13 cellular contexts compared by ENCODE assay signal in genomic region chr1:248636612-248637011, GRCh38. TPM values are rescaled to one million over a fixed set of nuclear protein-coding genes. Genes with fewer than 3 reads are reported as not detected.
A peak's percentile ranks its signal among the peaks of the same experiment; 100 is the strongest.
DNase-seq lines count a peak whose midpoint lies in the region; ATAC-seq, FAIRE-seq and TF ChIP-seq lines count a peak whose summit lies in the region.
"Not testable (repeated sequence)": the region's sequence is repeated elsewhere in the genome, so short reads cannot be mapped to it uniquely, and the experiment has no call there.
"Had no signal": no experiment of that assay in that cellular context is flagged by ENCODE, and none has a peak within 500 bp of the region (broad histone marks: within the 10 kb centered on the region; RNA-seq: fewer than 3 reads in every experiment).

No MANE protein-coding gene starts in this region.

- POLR2A ChIA-PET in PC-3 (lab: Charles Lee; ENCODE audit: unreplicated experiment); endothelial cell of umbilical vein (lab: Charles Lee): not testable (repeated sequence)

- not testable (repeated sequence) for TF ChIP-seq POLR2A in endothelial cell of umbilical vein (IDR thresholded peaks at IDR 0.05; ENCODE audit: low read depth, low read length)

- H3F3A ChIP-seq in PC-3 (ENCODE audit: low read length, unreplicated experiment), result not testable (repeated sequence)

- ATAC-seq in PC-3, result peak; percentile 97
- peak; percentile 49 for ATAC-seq in mucosa of descending colon

- dilution Hi-C loops in endothelial cell of umbilical vein (cut with MboI; ENCODE audit: extremely low pct_ligation_motif_present, low sequenced_read_pairs), result not testable (repeated sequence)

- H3K27me3 ChIP-seq in PC-3 (ENCODE audit: low read length); endothelial cell of umbilical vein (ENCODE audit: control insufficient read depth in 2 of 2, insufficient read depth in 2 of 2, low read length in 2 of 2): not testable (repeated sequence)

- not testable (repeated sequence) for H3K9ac ChIP-seq in PC-3 (ENCODE audit: low read length); endothelial cell of umbilical vein (replicated peaks; ENCODE audit: extremely low read depth, insufficient read depth, low read length)

- H3K4me1 ChIP-seq in PC-3 (ENCODE audit: insufficient read depth, low read length); endothelial cell of umbilical vein (ENCODE audit: control insufficient read depth, extremely low read depth, insufficient read depth, low read length); mucosa of descending colon (ENCODE audit: low read depth): not testable (repeated sequence)

- intact Hi-C loops in PC-3 (cut with micrococcal nuclease); endothelial cell of umbilical vein (cut with micrococcal nuclease); mucosa of descending colon (cut with DNase I, micrococcal nuclease): not testable (repeated sequence)

- H3K36me3 ChIP-seq in PC-3 (ENCODE audit: low read depth, low read length); endothelial cell of umbilical vein (ENCODE audit: control insufficient read depth in 2 of 2, extremely low read depth in 1 of 2, insufficient read depth in 2 of 2, low read length in 2 of 2); mucosa of descending colon (ENCODE audit: low read depth): not testable (repeated sequence)

- peak; percentile 31 for FAIRE-seq in endothelial cell of umbilical vein (lab: Jason Lieb, UNC)

- H2AFZ ChIP-seq in PC-3 (ENCODE audit: low read length); endothelial cell of umbilical vein (ENCODE audit: low read depth, low read length): not testable (repeated sequence)

- BruUV-seq in PC-3 (replicated peaks; lab: Mats Ljungman, UMichigan); endothelial cell of umbilical vein (replicated peaks; lab: Mats Ljungman, UMichigan): not testable (repeated sequence)

- H3K9me1 ChIP-seq in endothelial cell of umbilical vein (replicated peaks; ENCODE audit: control insufficient read depth, extremely low read depth, insufficient read depth, low read length), result not testable (repeated sequence)

- not testable (repeated sequence) for H3K27ac ChIP-seq in PC-3 (ENCODE audit: low read length); endothelial cell of umbilical vein (ENCODE audit: insufficient read depth, low read depth, low read length)

- TF ChIP-seq CTCF in PC-3 (conservative IDR thresholded peaks at IDR 0.05; ENCODE audit: low read depth, low read length); endothelial cell of umbilical vein (IDR thresholded peaks at IDR 0.05; ENCODE audit: extremely low read depth in 1 of 2, insufficient read depth in 1 of 2, low read depth in 1 of 2, low read length in 2 of 2); mucosa of descending colon (IDR thresholded peaks at IDR 0.05): not testable (repeated sequence)

- H4K20me1 ChIP-seq in PC-3 (ENCODE audit: low read length); endothelial cell of umbilical vein (replicated peaks; ENCODE audit: control insufficient read depth, extremely low read depth, insufficient read depth, low read length): not testable (repeated sequence)

- peak; percentile 2 for DNase-seq in DMS53 treated with DMSO at 0.1 percent for 48 hours (lab: John Stamatoyannopoulos, UW; ENCODE audit: unreplicated experiment)
- DNase-seq in PC-3; endothelial cell of umbilical vein (ENCODE audit: low read depth, low spot score); mucosa of descending colon: not testable (repeated sequence)

- H3K9me2 ChIP-seq in PC-3 (replicated peaks; ENCODE audit: low read length), result not testable (repeated sequence)

- H3K4me3 ChIP-seq in PC-3 (ENCODE audit: low read length); endothelial cell of umbilical vein (replicated peaks in 1 of 3; ENCODE audit: insufficient read depth in 1 of 3, low read depth in 1 of 3, low read length in 3 of 3); mucosa of descending colon: not testable (repeated sequence)

- H3K4me2 ChIP-seq in PC-3 (ENCODE audit: low read length); endothelial cell of umbilical vein (ENCODE audit: insufficient read depth, low read length): not testable (repeated sequence)

- CTCF ChIA-PET in PC-3 (lab: Charles Lee); endothelial cell of umbilical vein (lab: Charles Lee): not testable (repeated sequence)

- H3K79me2 ChIP-seq in PC-3 (ENCODE audit: low read length); endothelial cell of umbilical vein (ENCODE audit: control insufficient read depth, insufficient read depth, low read length): not testable (repeated sequence)

- not testable (repeated sequence) for H3K9me3 ChIP-seq in PC-3 (ENCODE audit: low read length); endothelial cell of umbilical vein (replicated peaks; ENCODE audit: control insufficient read depth, insufficient read depth, low read length); mucosa of descending colon

RNA-seq across cellular contexts. Expression of gene OR2T11, which starts 1.7 kb away (rescaled TPM):
- total RNA-seq in PC-3 (2014; rRNA removed) (not detected in 2 replicates), endothelial cell of umbilical vein (not detected in 2 replicates), mucosa of descending colon (not detected)
- not detected in 2 replicates for polyA plus RNA-seq in endothelial cell of umbilical vein
- polyA plus RNA-seq in endothelial cell of umbilical vein (2011; cell fraction: cytosol; rRNA removed), result not detected in 2 replicates
- not detected in 2 replicates for polyA plus RNA-seq in endothelial cell of umbilical vein (2011; cell fraction: nucleus; rRNA removed)
- polyA plus RNA-seq in endothelial cell of umbilical vein (2012), result not detected in 2 replicates
- polyA minus RNA-seq in endothelial cell of umbilical vein, result not detected in 2 replicates
- polyA minus RNA-seq in endothelial cell of umbilical vein (2011; cell fraction: cytosol; rRNA and poly(A)+ RNA removed), result not detected
- not detected in 2 replicates for polyA minus RNA-seq in endothelial cell of umbilical vein (2011; cell fraction: nucleus; rRNA and poly(A)+ RNA removed)
- total RNA-seq: A673; CD4-positive, alpha-beta memory T cell; CD4-positive, CD25-positive, alpha-beta regulatory T cell; CD8-positive, alpha-beta memory T cell; Daoy; G401; GM12878 had no signal
- polyA plus RNA-seq: AG04450; CD14-positive monocyte; CD4-positive, alpha-beta memory T cell; CD4-positive, CD25-positive, alpha-beta regulatory T cell; CD8-positive, alpha-beta memory T cell; GM12878 had no signal

RNA-seq across cellular contexts. Expression of gene OR2T35, which starts 8.5 kb away (rescaled TPM):
- total RNA-seq in PC-3 (2014; rRNA removed), result not detected in 2 replicates
- total RNA-seq in endothelial cell of umbilical vein, result not detected in 2 replicates
- polyA plus RNA-seq in endothelial cell of umbilical vein, result not detected in 2 replicates
- not detected in 2 replicates for polyA plus RNA-seq in endothelial cell of umbilical vein (2011; cell fraction: cytosol; rRNA removed)
- not detected in 2 replicates for polyA plus RNA-seq in endothelial cell of umbilical vein (2011; cell fraction: nucleus; rRNA removed)
- polyA plus RNA-seq in endothelial cell of umbilical vein (2012), result not detected in 2 replicates
- polyA minus RNA-seq in endothelial cell of umbilical vein, result not detected in 2 replicates
- polyA minus RNA-seq in endothelial cell of umbilical vein (2011; cell fraction: cytosol; rRNA and poly(A)+ RNA removed), result not detected
- polyA minus RNA-seq in endothelial cell of umbilical vein (2011; cell fraction: nucleus; rRNA and poly(A)+ RNA removed), result not detected in 2 replicates
- not detected for total RNA-seq in mucosa of descending colon
- total RNA-seq: A673; CD4-positive, alpha-beta memory T cell; CD4-positive, CD25-positive, alpha-beta regulatory T cell; CD8-positive, alpha-beta memory T cell; Daoy; G401 had no signal
- polyA plus RNA-seq: AG04450; CD14-positive monocyte; CD4-positive, alpha-beta memory T cell; CD4-positive, CD25-positive, alpha-beta regulatory T cell; CD8-positive, alpha-beta memory T cell had no signal

RNA-seq across cellular contexts. Expression of gene OR2T27, which starts 18.7 kb away (rescaled TPM):
- total RNA-seq in PC-3 (2014; rRNA removed), result not detected in 2 replicates
- not detected in 2 replicates for total RNA-seq in endothelial cell of umbilical vein
- polyA plus RNA-seq in endothelial cell of umbilical vein, result not detected in 2 replicates
- polyA plus RNA-seq in endothelial cell of umbilical vein (2011; cell fraction: cytosol; rRNA removed), result not detected in 2 replicates
- polyA plus RNA-seq in endothelial cell of umbilical vein (2011; cell fraction: nucleus; rRNA removed), result not detected in 2 replicates
- polyA plus RNA-seq in endothelial cell of umbilical vein (2012), result not detected in 2 replicates
- polyA minus RNA-seq in endothelial cell of umbilical vein, result not detected in 2 replicates
- not detected for polyA minus RNA-seq in endothelial cell of umbilical vein (2011; cell fraction: cytosol; rRNA and poly(A)+ RNA removed)
- polyA minus RNA-seq in endothelial cell of umbilical vein (2011; cell fraction: nucleus; rRNA and poly(A)+ RNA removed), result not detected in 2 replicates
- not detected for total RNA-seq in mucosa of descending colon
- total RNA-seq: A673; CD4-positive, alpha-beta memory T cell; CD4-positive, CD25-positive, alpha-beta regulatory T cell; CD8-positive, alpha-beta memory T cell; Daoy; G401 had no signal
- polyA plus RNA-seq: AG04450; CD14-positive monocyte; CD4-positive, alpha-beta memory T cell; CD4-positive, CD25-positive, alpha-beta regulatory T cell; CD8-positive, alpha-beta memory T cell had no signal

RNA-seq across cellular contexts. Expression of gene OR2T10, which starts 39.1 kb away (rescaled TPM):
- not detected in 2 replicates for total RNA-seq in PC-3 (2014; rRNA removed)
- not detected in 2 replicates for total RNA-seq in endothelial cell of umbilical vein
- polyA plus RNA-seq in endothelial cell of umbilical vein, result not detected in 2 replicates
- not detected in 2 replicates for polyA plus RNA-seq in endothelial cell of umbilical vein (2011; cell fraction: cytosol; rRNA removed)
- polyA plus RNA-seq in endothelial cell of umbilical vein (2011; cell fraction: nucleus; rRNA removed), result not detected in 2 replicates
- not detected in 2 replicates for polyA plus RNA-seq in endothelial cell of umbilical vein (2012)
- polyA minus RNA-seq in endothelial cell of umbilical vein, result not detected in 2 replicates
- polyA minus RNA-seq in endothelial cell of umbilical vein (2011; cell fraction: cytosol; rRNA and poly(A)+ RNA removed), result not detected
- polyA minus RNA-seq in endothelial cell of umbilical vein (2011; cell fraction: nucleus; rRNA and poly(A)+ RNA removed), result not detected in 2 replicates
- total RNA-seq in mucosa of descending colon, result not detected
- total RNA-seq: A673; CD4-positive, alpha-beta memory T cell; CD4-positive, CD25-positive, alpha-beta regulatory T cell; CD8-positive, alpha-beta memory T cell; Daoy; G401; GM12878 had no signal
- polyA plus RNA-seq: AG04450; CD14-positive monocyte; CD4-positive, alpha-beta memory T cell; CD4-positive, CD25-positive, alpha-beta regulatory T cell; CD8-positive, alpha-beta memory T cell; GM12878 had no signal
